24 cellular contexts compared by ENCODE assay signal in the genomic region with DNA sequence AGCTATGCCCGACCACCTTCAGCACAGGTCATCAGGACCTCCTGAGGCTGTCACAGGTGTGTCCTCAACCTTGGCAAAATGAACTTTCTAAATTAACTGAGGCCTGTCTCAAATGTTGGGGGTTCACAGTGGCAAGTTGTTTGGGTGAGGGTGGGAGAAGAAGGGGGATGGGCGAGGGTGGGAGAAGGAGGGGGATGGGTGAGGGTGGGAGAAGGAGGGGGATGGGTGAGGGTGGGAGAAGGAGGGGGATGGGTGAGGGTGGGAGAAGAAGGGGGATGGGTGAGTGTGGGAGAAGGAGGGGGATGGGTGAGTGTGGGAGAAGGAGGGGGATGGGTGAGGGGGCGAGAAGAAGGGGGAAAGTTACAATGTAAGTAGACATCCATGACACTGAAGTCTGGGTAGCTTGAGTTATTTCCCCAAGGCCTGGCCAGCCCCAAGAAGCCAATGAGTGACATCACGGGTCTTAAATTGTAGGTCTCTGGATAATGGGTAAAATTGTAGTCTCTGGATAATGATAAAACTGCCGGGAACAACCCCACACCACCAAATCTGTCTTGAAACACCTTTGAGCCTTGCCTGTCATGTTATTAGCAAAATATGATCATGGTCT. TPM values are rescaled to one million over a fixed set of nuclear protein-coding genes. Genes with fewer than 3 reads are reported as not detected.
DNase-seq lines count a peak whose midpoint lies in the region; ATAC-seq, FAIRE-seq and TF ChIP-seq lines count a peak whose summit lies in the region.
"Had no signal": no experiment of that assay in that cellular context is flagged by ENCODE, and none has a peak within 500 bp of the region (broad histone marks: within the 10 kb centered on the region; RNA-seq: fewer than 3 reads in every experiment).

No MANE protein-coding gene starts in this region.

- no peak for TF ChIP-seq POLR2A in H1 (IDR thresholded peaks at IDR 0.05; ENCODE audit: control extremely low read depth in 1 of 2, low read depth in 2 of 2, low read length in 2 of 2)

- no peaks in the 10 kb centered on the region for H3K79me2 ChIP-seq in H1 (ENCODE audit: control insufficient read depth in 1 of 2, insufficient read depth in 2 of 2, low read length in 2 of 2)

- no peaks in the 10 kb centered on the region for H3K36me3 ChIP-seq in H1 (ENCODE audit: control insufficient read depth in 2 of 4, insufficient read depth in 4 of 4, low read length in 3 of 4)
- H3K36me3 ChIP-seq: adrenal gland, heart left ventricle, WERI-Rb-1 had no signal

- ATAC-seq in HG03432 (IDR thresholded peaks at IDR 0.05; ENCODE audit: unreplicated experiment) = no peak
- ATAC-seq: heart left ventricle, K562, left cardiac atrium, psoas muscle, Right ventricle myocardium inferior had no signal

- no peak overlapping the region for H3K23ac ChIP-seq in H1 (ENCODE audit: insufficient read length)

- H4K20me1 ChIP-seq in H1 (replicated peaks in 1 of 2; ENCODE audit: control insufficient read depth in 1 of 2, insufficient read depth in 2 of 2, low read length in 2 of 2) = no peaks in the 10 kb centered on the region

- TF ChIP-seq RAD21 in H1 (IDR thresholded peaks at IDR 0.05 in 1 of 2, conservative IDR thresholded peaks at IDR 0.05 in 1 of 2; ENCODE audit: low read depth in 2 of 2, low read length in 2 of 2) = no peak

- H3K4ac ChIP-seq in H1 (replicated peaks; ENCODE audit: insufficient read length, low read depth, low read length) = no peak overlapping the region

- H2BK20ac ChIP-seq in H1 (ENCODE audit: low read length) = no peak overlapping the region

- 67 to 100% methylated on average over 1 to 3 of the region's 5 CpGs for WGBS in H1 (ENCODE audit: extremely low coverage in 1 of 2, insufficient coverage in 1 of 2, insufficient read length in 1 of 2, insufficient replicate concordance in 2 of 2, low coverage in 1 of 2, low lambda C conversion rate in 2 of 2, missing lambda C conversion rate in 1 of 2), 2 experiments

- TF ChIP-seq EP300 in H1 (IDR thresholded peaks at IDR 0.05; ENCODE audit: borderline replicate concordance in 1 of 2, low read depth in 2 of 2, low read length in 2 of 2) = no peak

- no peak overlapping the region for H3K9ac ChIP-seq in H1 (replicated peaks in 1 of 4; ENCODE audit: extremely low read depth in 1 of 4, low read depth in 3 of 4, low read length in 3 of 4)

- no peaks in the 10 kb centered on the region; a peak in 1 of 4 replicates for H3K9me3 ChIP-seq in H1 (ENCODE audit: insufficient read depth in 2 of 2, low read depth in 1 of 2, low read length in 1 of 2)
- H3K9me3 ChIP-seq: A549, adrenal gland, heart left ventricle, psoas muscle had no signal

- no peak overlapping the region for H2AFZ ChIP-seq in H1 (ENCODE audit: low read length)

- H3K23me2 ChIP-seq in H1 (ENCODE audit: low read depth, low read length) = no peaks in the 10 kb centered on the region

- no peak overlapping the region for H2BK5ac ChIP-seq in H1 (ENCODE audit: low read depth, low read length)

- H3K27ac ChIP-seq in H1 (ENCODE audit: low read depth, low read length) = no peak overlapping the region
- H3K27ac ChIP-seq: adrenal gland, heart left ventricle, psoas muscle, WERI-Rb-1 had no signal

- peak; percentile 8 for DNase-seq in NK-92 treated with Interleukin-12 subunit alpha and Interleukin-12 subunit beta, amount 100 ng/mL, for 24 hours (lab: John Stamatoyannopoulos, UW)
- DNase-seq in NK-92 (lab: John Stamatoyannopoulos, UW; ENCODE audit: unreplicated experiment) (no peak), EH (ENCODE audit: low read depth) (peak; percentile 19), M059J (ENCODE audit: low read depth) (peak; percentile 55), H1 (ENCODE audit: low read depth in 1 of 2, low spot score in 2 of 2) (no peak), HuH-7 (ENCODE audit: low spot score) (no peak), RKO (ENCODE audit: low spot score) (no peak)
- DNase-seq: activated CD4-positive, alpha-beta T cell treated with anti-CD3 and anti-CD28 coated beads, Interleukin-2, amount 50 U/mL, for 48 hours; activated gamma-delta T cell treated with Interleukin-2 at 50 U/mL for 16 hours; effector CD4-positive, alpha-beta T cell; heart left ventricle; left cardiac atrium; MM.1S; naive B cell; NCI-H187; NCI-H69; psoas muscle; stimulated activated CD4-positive, alpha-beta T cell treated with anti-CD3 and anti-CD28 coated beads, Interleukin-1b, Interleukin-23, amount 100 ng/mL, for 48 hours; WERI-Rb-1 had no signal

- no peak for TF ChIP-seq CTCF in H1 (IDR thresholded peaks at IDR 0.05; ENCODE audit: control extremely low read depth in 1 of 3, insufficient read depth in 1 of 3, low read depth in 1 of 3, low read length in 3 of 3)

- no peaks in the 10 kb centered on the region for H3K79me1 ChIP-seq in H1 (ENCODE audit: low read depth, low read length)

- no peak overlapping the region for H3K18ac ChIP-seq in H1 (ENCODE audit: extremely low read depth, low read length)

- CTCF ChIA-PET in H1 (lab: Charles Lee; ENCODE audit: partially characterized antibody) = interaction anchor here (0.8 kb wide), 1 partner anchor 10 kb away, joined by 4 read pairs; no protein-coding TSS in a partner anchor

- no peak overlapping the region for H2BK120ac ChIP-seq in H1 (replicated peaks; ENCODE audit: low read depth, low read length)

- no peak overlapping the region for H3K56ac ChIP-seq in H1 (replicated peaks; ENCODE audit: insufficient read length, low read depth, low read length)

- no peak overlapping the region for H3K14ac ChIP-seq in H1 (ENCODE audit: insufficient read length)

- no peak overlapping the region for H2AK5ac ChIP-seq in H1 (ENCODE audit: low read depth, low read length)

- no peak overlapping the region for H2BK12ac ChIP-seq in H1 (ENCODE audit: low read depth, low read length)

- H4K8ac ChIP-seq in H1 (ENCODE audit: extremely low read depth, insufficient read depth, low read length) = no peak overlapping the region

- FAIRE-seq in H1 (lab: Jason Lieb, UNC) = peak; percentile 87
- FAIRE-seq: A549, K562 had no signal

- H3K4me3 ChIP-seq in H1 (ENCODE audit: extremely low read depth in 1 of 4, insufficient read depth in 2 of 4, low read depth in 3 of 4, low read length in 4 of 4) = no peak overlapping the region
- H3K4me3 ChIP-seq: A549, adrenal gland, heart left ventricle, K562, psoas muscle had no signal

- no peaks in the 10 kb centered on the region for H3K27me3 ChIP-seq in H1 (replicated peaks in 1 of 4; ENCODE audit: control insufficient read depth in 3 of 4, extremely low read depth in 1 of 4, insufficient read depth in 3 of 4, low read length in 3 of 4)
- H3K27me3 ChIP-seq: adrenal gland, heart left ventricle had no signal

- POLR2A ChIA-PET in H1 (lab: Charles Lee; ENCODE audit: partially characterized antibody) = no interaction called here

- H2BK15ac ChIP-seq in H1 (ENCODE audit: low read length) = no peak overlapping the region

- no peak overlapping the region for H4K91ac ChIP-seq in H1 (replicated peaks; ENCODE audit: insufficient read length, low read length)

- no peak overlapping the region for H4K5ac ChIP-seq in H1 (ENCODE audit: insufficient read length, low read depth, low read length)

- no peaks in the 10 kb centered on the region; a peak in 1 of 7 replicates for H3K4me1 ChIP-seq in H1 (replicated peaks in 1 of 4; ENCODE audit: control insufficient read depth in 3 of 4, insufficient read depth in 4 of 4, low read length in 3 of 4)
- H3K4me1 ChIP-seq: adrenal gland, psoas muscle had no signal

- no peak overlapping the region for H3K4me2 ChIP-seq in H1 (ENCODE audit: insufficient read depth in 1 of 2, low read depth in 2 of 2, low read length in 2 of 2)
- H3K4me2 ChIP-seq: A549 had no signal

TF ChIP-seq in H1, 55 proteins besides CTCF, POLR2A, EP300 and RAD21 (continues in another document):
- TF ChIP-seq CBX8 (IDR thresholded peaks at IDR 0.05; ENCODE audit: borderline replicate concordance, low read depth, low read length) (no peak), TAF7 (optimal IDR thresholded peaks at IDR 0.05; ENCODE audit: borderline replicate concordance, low read depth, low read length) (no peak), RXRA (IDR thresholded peaks at IDR 0.05; ENCODE audit: insufficient read depth, low read depth, low read length) (no peak), TAF1 (IDR thresholded peaks at IDR 0.05; ENCODE audit: low read depth, low read length) (no peak), FOSL1 (IDR thresholded peaks at IDR 0.05; ENCODE audit: insufficient read depth, low read depth, low read length) (no peak), CHD2 (IDR thresholded peaks at IDR 0.05; ENCODE audit: low read length) (no peak), BCL11A (IDR thresholded peaks at IDR 0.05; ENCODE audit: low read depth in 2 of 2, low read length in 2 of 2) (no peak)

RNA-seq across cellular contexts. Expression of a gene that starts 56.3 kb away (rescaled TPM):
- 45.3 and 54.2 TPM in 2 replicates for total RNA-seq in M059J (2014; rRNA removed; shearing (Covaris generic))
- 43.8 and 46.3 TPM in 2 replicates for total RNA-seq in H1 (2021; fragmentation: NEBNext Ultra II Directional; extraction: Animal tissue kit (Norgen Biotek cat#: 25700))
- 17.6 and 27.9 TPM in 2 replicates for polyA plus RNA-seq in H1 (2011; rRNA removed)
- 41.9 TPM for polyA plus RNA-seq in H1 (2011; cell fraction: cytosol; rRNA removed)
- polyA plus RNA-seq in H1 (2011; cell fraction: nucleus; rRNA removed) = 21.7 TPM
- 45.8 to 82.6 TPM (median 47.0 TPM) in 4 replicates for polyA plus RNA-seq in H1 (2012, experiment 1 of 2)
- polyA plus RNA-seq in H1 (2012, experiment 2 of 2) = 3.5 TPM
- polyA plus RNA-seq in H1 (2013, experiment 1 of 2) = 33.2 TPM
- 34.8 TPM for polyA plus RNA-seq in H1 (2013, experiment 2 of 2)
- polyA minus RNA-seq in H1 (2011; rRNA and poly(A)+ RNA removed) = 30.6 and 37.6 TPM in 2 replicates
- 16.1 TPM for polyA minus RNA-seq in H1 (2011; cell fraction: cytosol; rRNA and poly(A)+ RNA removed)
- polyA minus RNA-seq in H1 (2011; cell fraction: nucleus; rRNA and poly(A)+ RNA removed) = 14.3 TPM

RNA-seq across cellular contexts. Expression of a gene that starts 57.0 kb away (rescaled TPM):
- total RNA-seq in M059J (2014; rRNA removed; shearing (Covaris generic)) = 0.17 and 0.71 TPM in 2 replicates
- 0.46 and 0.84 TPM in 2 replicates for total RNA-seq in H1 (2021; fragmentation: NEBNext Ultra II Directional; extraction: Animal tissue kit (Norgen Biotek cat#: 25700))
- polyA plus RNA-seq in H1 (2011; rRNA removed) = 0.75 and 0.85 TPM in 2 replicates
- 0.96 TPM for polyA plus RNA-seq in H1 (2011; cell fraction: cytosol; rRNA removed)
- 1.2 TPM for polyA plus RNA-seq in H1 (2011; cell fraction: nucleus; rRNA removed)
- 0.35 to 1.4 TPM (median 0.95 TPM) in 4 replicates for polyA plus RNA-seq in H1 (2012, experiment 1 of 2)
- polyA plus RNA-seq in H1 (2012, experiment 2 of 2) = 0.56 TPM
- 0.81 TPM for polyA plus RNA-seq in H1 (2013, experiment 1 of 2)
- 0.98 TPM for polyA plus RNA-seq in H1 (2013, experiment 2 of 2)
- polyA minus RNA-seq in H1 (2011; rRNA and poly(A)+ RNA removed) = 0.73 and 2.5 TPM in 2 replicates
- not detected for polyA minus RNA-seq in H1 (2011; cell fraction: cytosol; rRNA and poly(A)+ RNA removed)
- polyA minus RNA-seq in H1 (2011; cell fraction: nucleus; rRNA and poly(A)+ RNA removed) = 1.2 TPM
- total RNA-seq: Right ventricle myocardium inferior had no signal

Comparison
In these comparisons a context has a peak if more than half of its experiments do, and no peak if none do; other contexts are left out.
1. DNase-seq: peak in NK-92 treated with Interleukin-12 subunit alpha and Interleukin-12 subunit beta, amount 100 ng/mL, for 24 hours (single experiment), EH (single experiment) and M059J (single experiment); none in NK-92 (single experiment), H1 (0 of 2), HuH-7 (single experiment) and RKO (single experiment).